14 cellular contexts compared by ENCODE assay signal in genomic region chr9:130660326-130660682, GRCh38. TPM values are rescaled to one million over a fixed set of nuclear protein-coding genes. Genes with fewer than 3 reads are reported as not detected.
DNase-seq lines count a peak whose midpoint lies in the region; ATAC-seq, FAIRE-seq and TF ChIP-seq lines count a peak whose summit lies in the region.
"Had no signal": no experiment of that assay in that cellular context is flagged by ENCODE, and none has a peak within 500 bp of the region (broad histone marks: within the 10 kb centered on the region; RNA-seq: fewer than 3 reads in every experiment).

No MANE protein-coding gene starts in this region.

- H3K27me3 ChIP-seq in bronchial epithelial cell (ENCODE audit: control insufficient read depth, insufficient read depth, low read length) (peaks cover 73% of the 10 kb centered on the region), transverse colon (peaks cover 99% of the 10 kb centered on the region)

- 7% methylated on average over 17 of the region's 33 CpGs; no CpG with 5 or more reads in 1 of the 2 donors for WGBS in transverse colon (ENCODE audit: low coverage in 1 of 2), 2 donors

- no peaks in the 10 kb centered on the region for H3K36me3 ChIP-seq in bronchial epithelial cell (ENCODE audit: control insufficient read depth, insufficient read depth, low read length)
- H3K36me3 ChIP-seq in transverse colon = no peaks in the 10 kb centered on the region

- no peaks in the 10 kb centered on the region for H3K9me3 ChIP-seq in transverse colon
- H3K9me3 ChIP-seq: mucosa of descending colon had no signal

- no peak for FAIRE-seq in bronchial epithelial cell (lab: Jason Lieb, UNC)

- in situ Hi-C loops in transverse colon (cut with MboI; ENCODE audit: low pct_ligation_motif_present in 1 of 4, low pct_unique_long_range_greater_than_20kb in 1 of 4, low sequenced_read_pairs in 3 of 4) = no loop called here

- no peaks in the 10 kb centered on the region for H3K9me3 Mint-ChIP-seq in activated naive CD8-positive, alpha-beta T cell treated with anti-CD3 and anti-CD28 coated beads, Interleukin-2, amount 10 ng/mL, durations not matched to agents 7 days and 5 days
- no peaks in the 10 kb centered on the region for H3K9me3 Mint-ChIP-seq in activated naive CD8-positive, alpha-beta T cell treated with anti-CD3 and anti-CD28 coated beads, Interleukin-2, amount 50 U/mL, for 24 hours
- peaks cover 26% of the 10 kb centered on the region for H3K9me3 Mint-ChIP-seq in nephron progenitor cell

- H3K4me1 Mint-ChIP-seq in activated naive CD8-positive, alpha-beta T cell treated with anti-CD3 and anti-CD28 coated beads, Interleukin-2, amount 10 ng/mL, durations not matched to agents 7 days and 5 days = peaks cover 6% of the 10 kb centered on the region
- peaks cover 11% of the 10 kb centered on the region for H3K4me1 Mint-ChIP-seq in activated naive CD8-positive, alpha-beta T cell treated with anti-CD3 and anti-CD28 coated beads, Interleukin-2, amount 50 U/mL, for 24 hours
- peaks cover 14% of the 10 kb centered on the region for H3K4me1 Mint-ChIP-seq in nephron progenitor cell

- DNase-seq in activated naive CD8-positive, alpha-beta T cell treated with anti-CD3 and anti-CD28 coated beads, Interleukin-2, amount 10 ng/mL, durations not matched to agents 7 days and 5 days = no peak
- DNase-seq in activated naive CD8-positive, alpha-beta T cell treated with anti-CD3 and anti-CD28 coated beads, Interleukin-2, amount 50 U/mL, for 24 hours = no peak
- DNase-seq in bronchial epithelial cell (ENCODE audit: low read depth) (no peak), nephron progenitor cell (no peak), transverse colon (no peak), NCI-H1417 treated with DMSO at 0.1 percent for 48 hours (lab: John Stamatoyannopoulos, UW) (no peak), GM19240 (ENCODE audit: insufficient read length, low spot score) (no peak), HK-2 (ENCODE audit: unreplicated experiment) (no peak)
- DNase-seq: GDM1; mucosa of descending colon; stimulated activated naive CD4-positive, alpha-beta T cell had no signal

- H3K27ac Mint-ChIP-seq in activated naive CD8-positive, alpha-beta T cell treated with anti-CD3 and anti-CD28 coated beads, Interleukin-2, amount 10 ng/mL, durations not matched to agents 7 days and 5 days = no peak overlapping the region
- no peak overlapping the region for H3K27ac Mint-ChIP-seq in activated naive CD8-positive, alpha-beta T cell treated with anti-CD3 and anti-CD28 coated beads, Interleukin-2, amount 50 U/mL, for 24 hours
- no peak overlapping the region for H3K27ac Mint-ChIP-seq in nephron progenitor cell
- H3K27ac Mint-ChIP-seq: activated CD4-positive, alpha-beta T cell treated with anti-CD3 and anti-CD28 coated beads for 36 hours had no signal

- peaks cover 73% of the 10 kb centered on the region for H3K27me3 Mint-ChIP-seq in activated naive CD8-positive, alpha-beta T cell treated with anti-CD3 and anti-CD28 coated beads, Interleukin-2, amount 10 ng/mL, durations not matched to agents 7 days and 5 days
- peaks cover 69% of the 10 kb centered on the region for H3K27me3 Mint-ChIP-seq in activated naive CD8-positive, alpha-beta T cell treated with anti-CD3 and anti-CD28 coated beads, Interleukin-2, amount 50 U/mL, for 24 hours
- peaks cover 100% of the 10 kb centered on the region for H3K27me3 Mint-ChIP-seq in nephron progenitor cell (ENCODE audit: low read depth, poor library complexity)

- TF ChIP-seq EP300 in transverse colon (IDR thresholded peaks at IDR 0.05; ENCODE audit: low read depth) = no peak

- no peak for ATAC-seq in activated naive CD8-positive, alpha-beta T cell treated with anti-CD3 and anti-CD28 coated beads, Interleukin-2, amount 10 ng/mL, durations not matched to agents 7 days and 5 days (ENCODE audit: low read depth)
- ATAC-seq in activated naive CD8-positive, alpha-beta T cell treated with anti-CD3 and anti-CD28 coated beads, Interleukin-2, amount 50 U/mL, for 24 hours = no peak
- ATAC-seq: activated CD4-positive, alpha-beta T cell treated with anti-CD3 and anti-CD28 coated beads for 36 hours; mucosa of descending colon had no signal

- POLR2A ChIA-PET in activated naive CD8-positive, alpha-beta T cell treated with anti-CD3 and anti-CD28 coated beads, Interleukin-2, amount 10 ng/mL, durations not matched to agents 7 days and 5 days (lab: Charles Lee) = no interaction called here

- H3K4me3 Mint-ChIP-seq in activated naive CD8-positive, alpha-beta T cell treated with anti-CD3 and anti-CD28 coated beads, Interleukin-2, amount 10 ng/mL, durations not matched to agents 7 days and 5 days = peak overlapping the region; percentile 40
- no peak overlapping the region for H3K4me3 Mint-ChIP-seq in activated naive CD8-positive, alpha-beta T cell treated with anti-CD3 and anti-CD28 coated beads, Interleukin-2, amount 50 U/mL, for 24 hours
- H3K4me3 Mint-ChIP-seq in nephron progenitor cell = peak overlapping the region; percentile 62
- H3K4me3 Mint-ChIP-seq: activated CD4-positive, alpha-beta T cell treated with anti-CD3 and anti-CD28 coated beads for 36 hours had no signal

- TF ChIP-seq CTCF in bronchial epithelial cell (IDR thresholded peaks at IDR 0.05; ENCODE audit: insufficient read depth, low read length, severe bottlenecking) = no peak
- TF ChIP-seq CTCF in nephron progenitor cell (IDR thresholded peaks at IDR 0.05) = no peak
- TF ChIP-seq CTCF in transverse colon (IDR thresholded peaks at IDR 0.05) = no peak

- no peaks in the 10 kb centered on the region for H3K36me3 Mint-ChIP-seq in activated naive CD8-positive, alpha-beta T cell treated with anti-CD3 and anti-CD28 coated beads, Interleukin-2, amount 10 ng/mL, durations not matched to agents 7 days and 5 days
- H3K36me3 Mint-ChIP-seq in activated naive CD8-positive, alpha-beta T cell treated with anti-CD3 and anti-CD28 coated beads, Interleukin-2, amount 50 U/mL, for 24 hours (ENCODE audit: low read depth) = peaks cover under 1% of the 10 kb centered on the region
- H3K36me3 Mint-ChIP-seq in nephron progenitor cell (ENCODE audit: low read depth) = no peaks in the 10 kb centered on the region

- intact Hi-C loops in transverse colon (cut with DNase I; ENCODE audit: low total_unique reads) = no loop called here

- H3K4me1 ChIP-seq in transverse colon = peaks cover 13 to 57% (median 45%) of the 10 kb centered on the region in 4 donors

- H3K4me3 ChIP-seq in bronchial epithelial cell (ENCODE audit: low read depth, low read length) (peak overlapping the region; percentile 10), transverse colon (peak overlapping the region in 3 of 4 donors; percentile 5 to 34 (median 14))
- H3K4me3 ChIP-seq: mucosa of descending colon had no signal

- H3K27ac ChIP-seq in transverse colon = no peak overlapping the region
- H3K27ac ChIP-seq: KMS-11 had no signal

- no peak for TF ChIP-seq POLR2A in transverse colon (IDR thresholded peaks at IDR 0.05)

RNA-seq across cellular contexts. Expression of gene PRDM12, which starts 4.1 kb away (rescaled TPM):
- total RNA-seq in activated naive CD8-positive, alpha-beta T cell treated with anti-CD3 and anti-CD28 coated beads, Interleukin-2, amount 10 ng/mL, durations not matched to agents 7 days and 5 days = under 1 TPM in 1 of 2 experiments, not detected in 1; 0.17 TPM
- total RNA-seq in bronchial epithelial cell (not detected in 2 replicates), transverse colon (not detected)
- total RNA-seq: SK-MEL-5 had no signal

RNA-seq across cellular contexts. Expression of gene EXOSC2, which starts 33.3 kb away (rescaled TPM):
- 10 to 100 TPM; 57.2 to 58.8 TPM for total RNA-seq in activated naive CD8-positive, alpha-beta T cell treated with anti-CD3 and anti-CD28 coated beads, Interleukin-2, amount 10 ng/mL, durations not matched to agents 7 days and 5 days
- total RNA-seq in bronchial epithelial cell (20.0 and 38.7 TPM in 2 replicates), transverse colon (10 to 100 TPM in 3 of 4 donors, 1 to 10 TPM in 1; 2.2 to 17.1 (median 15.8) TPM)
